8 cellular contexts compared by ENCODE assay signal in genomic region chr1:19391596-19391981, GRCh38.
DNase-seq lines count a peak whose midpoint lies in the region; ATAC-seq and TF ChIP-seq lines count a peak whose summit lies in the region.

No MANE protein-coding gene starts in this region.

- H3K27me3 Mint-ChIP-seq in stimulated activated naive CD8-positive, alpha-beta T cell treated with anti-CD3 and anti-CD28 coated beads, Interleukin-15, amount 100 ng/mL, for 72 hours: no peaks in the 10 kb centered on the region

- in situ Hi-C loops in GM23248 (cut with MboI): loop anchor here (10.0 kb wide), 1 partner anchor 253 kb away; the partner anchor contains the start of gene NBL1

- peaks cover 39% of the 10 kb centered on the region for H3K4me1 ChIP-seq in GM23248 (ENCODE audit: insufficient read depth)
- peaks cover 0 to 74% (median 45%) of the 10 kb centered on the region in 12 donors for H3K4me1 ChIP-seq in heart left ventricle

- H3K4me1 Mint-ChIP-seq in stimulated activated naive CD8-positive, alpha-beta T cell treated with anti-CD3 and anti-CD28 coated beads, Interleukin-15, amount 100 ng/mL, for 72 hours: peaks cover 93% of the 10 kb centered on the region

- 20 to 21% methylated on average over 10 of the region's 10 CpGs for WGBS in GM23248 (ENCODE audit: low coverage in 1 of 2, low lambda C conversion rate in 2 of 2, missing lambda C conversion rate in 2 of 2), 2 experiments
- WGBS in heart left ventricle, 4 donors: 49 to 56% (median 53%) methylated on average over 10 of the region's 10 CpGs

- peak overlapping the region; percentile 97 for H3K27ac ChIP-seq in GM23248
- peak overlapping the region; percentile 42 for H3K27ac ChIP-seq in VCaP
- H3K27ac ChIP-seq in heart left ventricle: peak overlapping the region in 11 of 12 donors; percentile 35 to 84 (median 77)

- ATAC-seq in heart left ventricle (peak in 2 of 4 donors; percentile 15 to 18), GM19467 (IDR thresholded peaks at IDR 0.05; ENCODE audit: unreplicated experiment) (no peak)
- peak; percentile 39 for ATAC-seq in stimulated activated naive CD8-positive, alpha-beta T cell treated with anti-CD3 and anti-CD28 coated beads, Interleukin-15, amount 100 ng/mL, for 72 hours

- no peak for TF ChIP-seq POLR2A in heart left ventricle (IDR thresholded peaks at IDR 0.05)

- H3K27me3 ChIP-seq in GM23248 (replicated peaks; ENCODE audit: insufficient read depth): no peaks in the 10 kb centered on the region
- H3K27me3 ChIP-seq in heart left ventricle: no peaks in the 10 kb centered on the region

- H3K9me2 ChIP-seq in GM23248 (ENCODE audit: insufficient read depth): no peaks in the 10 kb centered on the region

- H3K4me3 ChIP-seq in GM23248: peak overlapping the region; percentile 52
- peak overlapping the region in 7 of 12 donors; percentile 4 to 38 (median 28) for H3K4me3 ChIP-seq in heart left ventricle

- H3K79me2 ChIP-seq in GM23248 (ENCODE audit: insufficient read depth): peaks cover 90% of the 10 kb centered on the region

- H4K20me1 ChIP-seq in GM23248 (ENCODE audit: insufficient read depth): no peaks in the 10 kb centered on the region

- no peak overlapping the region for H2AFZ ChIP-seq in GM23248

- TF ChIP-seq CTCF in VCaP (conservative IDR thresholded peaks at IDR 0.05) (peak; percentile 55), heart left ventricle (IDR thresholded peaks at IDR 0.05) (no peak)

- peak overlapping the region; percentile 98 for H3K4me2 ChIP-seq in GM23248 (ENCODE audit: unreplicated experiment)

- DNase-seq in GM23248 (no peak), heart left ventricle (no peak), ureter (ENCODE audit: low spot score) (no peak), NCI-H1417 treated with DMSO at 0.1 percent for 48 hours (lab: John Stamatoyannopoulos, UW) (no peak), cortex of kidney (lab: John Stamatoyannopoulos, UW) (no peak)
- DNase-seq in stimulated activated naive CD8-positive, alpha-beta T cell treated with anti-CD3 and anti-CD28 coated beads, Interleukin-15, amount 100 ng/mL, for 72 hours: no peak

- intact Hi-C loops in heart left ventricle (cut with DNase I): loop anchor here (1.0 to 10.0 kb wide), 11 partner anchors 46 to 261 kb away; partner anchors contain the start of gene CAPZB (in 3 of the 10)

- no peaks in the 10 kb centered on the region for H3K36me3 ChIP-seq in GM23248 (ENCODE audit: low read depth)
- H3K36me3 ChIP-seq in heart left ventricle: peaks cover 0 to 20% (median 4%) of the 10 kb centered on the region in 9 donors

- H3K9me3 ChIP-seq in GM23248 (ENCODE audit: low read depth): no peaks in the 10 kb centered on the region
- no peaks in the 10 kb centered on the region for H3K9me3 ChIP-seq in heart left ventricle

- peaks cover 71% of the 10 kb centered on the region for H3F3A ChIP-seq in GM23248 (ENCODE audit: insufficient read depth)

- H3K9me3 Mint-ChIP-seq in stimulated activated naive CD8-positive, alpha-beta T cell treated with anti-CD3 and anti-CD28 coated beads, Interleukin-15, amount 100 ng/mL, for 72 hours: no peaks in the 10 kb centered on the region

- peak overlapping the region; percentile 61 to 76 for H3K4me3 Mint-ChIP-seq in stimulated activated naive CD8-positive, alpha-beta T cell treated with anti-CD3 and anti-CD28 coated beads, Interleukin-15, amount 100 ng/mL, for 72 hours

- peak overlapping the region; percentile 92 for H3K27ac Mint-ChIP-seq in stimulated activated naive CD8-positive, alpha-beta T cell treated with anti-CD3 and anti-CD28 coated beads, Interleukin-15, amount 100 ng/mL, for 72 hours

- peak overlapping the region; percentile 82 for H3K9ac ChIP-seq in GM23248

Comparison
In these comparisons a context has a peak if more than half of its experiments do, and no peak if none do; other contexts are left out.
1. H3K27ac ChIP-seq: peak in every context shown above with its lines; median percentile 97 in GM23248; 77 in heart left ventricle; 42 in VCaP.